ENCODE assay signal across 2 cellular contexts in genomic region chr1:24801169-24801568, GRCh38.
TF ChIP-seq lines count a peak whose summit lies in the region.

No MANE protein-coding gene starts in this region.

TF ChIP-seq in HCT116, 20 proteins besides CTCF, POLR2A, EP300 and RAD21:
- no peak for TF ChIP-seq CEBPB (IDR thresholded peaks at IDR 0.05; ENCODE audit: low read depth)
- no peak for TF ChIP-seq ZFX (IDR thresholded peaks at IDR 0.05)
- TF ChIP-seq SIN3A (IDR thresholded peaks at IDR 0.05; ENCODE audit: low read depth): no peak
- TF ChIP-seq EGR1 (IDR thresholded peaks at IDR 0.05; ENCODE audit: low read depth): no peak
- TF ChIP-seq YY1 (IDR thresholded peaks at IDR 0.05; ENCODE audit: extremely low read depth, insufficient replicate concordance, low read depth, low read length): no peak

TF ChIP-seq in K562, 482 proteins besides CTCF, POLR2A, EP300 and RAD21:
- TF ChIP-seq RBM22 (IDR thresholded peaks at IDR 0.05; ENCODE audit: low read depth, low read length, poor library complexity, severe bottlenecking) (peak; percentile 26), MBD2 (IDR thresholded peaks at IDR 0.05; ENCODE audit: borderline replicate concordance, low read depth) (no peak)
